ENCODE assay signal across 8 cellular contexts in the genomic region with DNA sequence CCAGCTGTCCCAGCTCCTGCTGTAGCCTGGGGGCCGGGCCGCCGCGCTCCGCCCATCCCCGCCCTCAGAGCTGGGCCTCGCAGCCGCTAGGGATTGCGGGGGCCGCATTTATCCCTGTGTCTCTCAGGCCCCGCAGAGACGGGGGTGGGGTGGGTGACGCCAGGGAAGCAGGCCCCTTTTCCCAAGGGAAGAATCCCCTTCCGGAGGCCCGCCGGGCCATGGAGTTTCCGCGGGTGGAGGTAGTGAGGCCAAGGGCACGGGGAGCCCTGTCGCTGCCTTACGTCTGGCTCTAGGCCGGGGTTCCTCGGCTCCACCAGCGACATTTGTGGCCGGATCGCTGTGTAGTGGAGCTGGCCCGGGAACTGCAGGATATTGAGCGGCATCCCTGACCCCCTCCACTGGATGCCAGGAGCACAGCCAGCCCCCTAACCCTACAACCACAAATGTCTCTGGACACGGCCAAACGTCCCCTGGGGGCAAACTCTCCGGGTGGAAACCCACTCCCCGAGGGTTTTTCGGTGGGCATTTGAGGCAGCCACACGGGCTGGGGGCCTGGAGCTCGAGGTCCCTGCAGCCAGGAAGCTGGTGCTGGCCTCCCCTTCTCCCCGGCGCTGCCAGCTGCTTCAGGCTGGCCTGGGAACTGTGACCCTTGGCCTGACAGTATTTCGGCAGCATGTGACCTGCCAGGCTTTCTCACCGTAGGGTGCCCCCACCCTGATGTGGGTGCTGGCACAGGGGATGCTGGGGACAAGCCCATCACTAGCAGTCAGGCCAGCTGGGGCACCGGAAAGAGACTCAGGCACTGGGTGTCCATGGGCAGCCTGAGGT. TPM values are rescaled to one million over a fixed set of nuclear protein-coding genes. Genes with fewer than 3 reads are reported as not detected.
DNase-seq lines count a peak whose midpoint lies in the region; ATAC-seq, FAIRE-seq and TF ChIP-seq lines count a peak whose summit lies in the region.

No MANE protein-coding gene starts in this region.

- peak; percentile 70 for FAIRE-seq in endothelial cell of umbilical vein (lab: Jason Lieb, UNC)

- H3K36me3 ChIP-seq in SJSA1 (no peaks in the 10 kb centered on the region; the same call in 1 of the 2 replicates), endothelial cell of umbilical vein (ENCODE audit: control insufficient read depth in 2 of 2, extremely low read depth in 1 of 2, insufficient read depth in 2 of 2, low read length in 2 of 2) (no peaks in the 10 kb centered on the region), transverse colon (no peaks in the 10 kb centered on the region)

- H2AFZ ChIP-seq in endothelial cell of umbilical vein (ENCODE audit: low read depth, low read length): peak overlapping the region; percentile 72

- peak; percentile 63 for DNase-seq in Caki2 (ENCODE audit: low read depth)
- DNase-seq in SJSA1 (ENCODE audit: low read depth in 1 of 2, low spot score in 2 of 2): peak; percentile 80 to 92
- peak; percentile 46 for DNase-seq in endothelial cell of umbilical vein (ENCODE audit: low read depth, low spot score)
- DNase-seq in mucosa of gallbladder (ENCODE audit: low spot score): peak; percentile 88
- peak; percentile 94 for DNase-seq in transverse colon
- no peak for DNase-seq in GOT3 (lab: John Stamatoyannopoulos, UW)

- H3K4me3 ChIP-seq in SJSA1: peak overlapping the region; percentile 28
- peak overlapping the region in 2 of 3 experiments; percentile 6 to 15 for H3K4me3 ChIP-seq in endothelial cell of umbilical vein (replicated peaks in 1 of 3; ENCODE audit: insufficient read depth in 1 of 3, low read depth in 1 of 3, low read length in 3 of 3)
- peak overlapping the region in 3 of 4 donors; percentile 17 to 51 (median 35) for H3K4me3 ChIP-seq in transverse colon

- TF ChIP-seq POLR2A in endothelial cell of umbilical vein (IDR thresholded peaks at IDR 0.05; ENCODE audit: low read depth, low read length) (no peak), transverse colon (IDR thresholded peaks at IDR 0.05) (peak; percentile 73)

- POLR2A ChIA-PET in endothelial cell of umbilical vein (lab: Charles Lee): no interaction called here

- H3K9me1 ChIP-seq in endothelial cell of umbilical vein (replicated peaks; ENCODE audit: control insufficient read depth, extremely low read depth, insufficient read depth, low read length): no peaks in the 10 kb centered on the region

- H3K79me2 ChIP-seq in endothelial cell of umbilical vein (ENCODE audit: control insufficient read depth, insufficient read depth, low read length): no peaks in the 10 kb centered on the region

- H3K27ac ChIP-seq in SJSA1: peak overlapping the region; percentile 32
- no peak overlapping the region for H3K27ac ChIP-seq in endothelial cell of umbilical vein (ENCODE audit: insufficient read depth, low read depth, low read length)
- peak overlapping the region; percentile 81 to 83 (median 82) for H3K27ac ChIP-seq in transverse colon

- in situ Hi-C loops in Caki2 (cut with HindIII; ENCODE audit: low pct_unique_long_range_greater_than_20kb, low sequenced_read_pairs) (no loop called here), transverse colon (cut with MboI; ENCODE audit: low pct_ligation_motif_present in 1 of 4, low pct_unique_long_range_greater_than_20kb in 1 of 4, low sequenced_read_pairs in 3 of 4) (loop anchor here in 2 of 4 donors (5.0 to 10.0 kb wide), 2 partner anchors 77 to 250 kb away; a partner anchor contains a TSS)

- H3K4me1 ChIP-seq in SJSA1 (replicated peaks) (peaks cover 33% of the 10 kb centered on the region), endothelial cell of umbilical vein (ENCODE audit: control insufficient read depth, extremely low read depth, insufficient read depth, low read length) (peaks cover 3% of the 10 kb centered on the region), transverse colon (peaks cover 15 to 43% (median 32%) of the 10 kb centered on the region in 4 donors)

- no TSS peak for BruUV-seq in endothelial cell of umbilical vein (replicated peaks; lab: Mats Ljungman, UMichigan)

- ATAC-seq in GM19438 (IDR thresholded peaks at IDR 0.05; ENCODE audit: low read depth, unreplicated experiment): peak; percentile 88
- peak; percentile 28 for ATAC-seq in HG03520 (IDR thresholded peaks at IDR 0.05; ENCODE audit: unreplicated experiment)

- CTCF ChIA-PET in endothelial cell of umbilical vein (lab: Charles Lee): interaction anchor here (0.7 to 9.2 kb wide), 6 partner anchors 75 to 255 kb away, joined by 3 to 221 read pairs (median 8); a partner anchor contains a TSS

- TF ChIP-seq EP300 in transverse colon (IDR thresholded peaks at IDR 0.05; ENCODE audit: low read depth): no peak

- dilution Hi-C loops in endothelial cell of umbilical vein (cut with MboI; ENCODE audit: extremely low pct_ligation_motif_present, low sequenced_read_pairs): no loop called here

- H3K27me3 ChIP-seq in SJSA1 (replicated peaks) (no peaks in the 10 kb centered on the region; the same call in 1 of the 2 replicates), endothelial cell of umbilical vein (ENCODE audit: control insufficient read depth in 2 of 2, insufficient read depth in 2 of 2, low read length in 2 of 2) (no peaks in the 10 kb centered on the region), transverse colon (no peaks in the 10 kb centered on the region)

- H3K9me3 ChIP-seq in SJSA1 (replicated peaks) (no peaks in the 10 kb centered on the region), endothelial cell of umbilical vein (replicated peaks; ENCODE audit: control insufficient read depth, insufficient read depth, low read length) (no peaks in the 10 kb centered on the region), transverse colon (no peaks in the 10 kb centered on the region)

- H3K4me2 ChIP-seq in endothelial cell of umbilical vein (ENCODE audit: insufficient read depth, low read length): peak overlapping the region; percentile 24

- no peak for TF ChIP-seq CTCF in endothelial cell of umbilical vein (IDR thresholded peaks at IDR 0.05; ENCODE audit: extremely low read depth in 1 of 2, insufficient read depth in 1 of 2, low read depth in 1 of 2, low read length in 2 of 2)
- TF ChIP-seq CTCF in transverse colon (IDR thresholded peaks at IDR 0.05): peak in 3 of 5 experiments; percentile 22 to 68 (median 45)

- intact Hi-C loops in endothelial cell of umbilical vein (cut with micrococcal nuclease) (loop anchor here (1.0 kb wide), 1 partner anchor 241 kb away; a partner anchor contains a TSS), transverse colon (cut with DNase I; ENCODE audit: low total_unique reads) (no loop called here)

- WGBS in transverse colon (ENCODE audit: low coverage in 1 of 2), 2 donors: 16% methylated on average over 30 of the region's 40 CpGs; no CpG with 5 or more reads in 1 of the 2 donors

- H4K20me1 ChIP-seq in endothelial cell of umbilical vein (replicated peaks; ENCODE audit: control insufficient read depth, extremely low read depth, insufficient read depth, low read length): no peaks in the 10 kb centered on the region

- H3K9ac ChIP-seq in endothelial cell of umbilical vein (replicated peaks; ENCODE audit: extremely low read depth, insufficient read depth, low read length): peak overlapping the region; percentile 29

TF ChIP-seq in endothelial cell of umbilical vein, 7 proteins besides CTCF, POLR2A, EP300 and RAD21:
- no peak for TF ChIP-seq EZH2 (IDR thresholded peaks at IDR 0.05; ENCODE audit: borderline replicate concordance, low read depth, low read length, severe bottlenecking)
- TF ChIP-seq JUN (IDR thresholded peaks at IDR 0.05; ENCODE audit: borderline replicate concordance, insufficient read depth, insufficient read length, low read depth): no peak
- TF ChIP-seq POLR2AphosphoS5 (IDR thresholded peaks at IDR 0.05; ENCODE audit: insufficient read depth, low read depth, low read length): no peak
- no peak for TF ChIP-seq MYC (IDR thresholded peaks at IDR 0.05; ENCODE audit: low read depth, low read length)

RNA-seq across cellular contexts. Expression of a gene that starts 12.0 kb away (rescaled TPM):
- not detected in 2 replicates for total RNA-seq in Caki2 (2014; rRNA removed; shearing (Covaris generic); ENCODE audit: low replicate concordance)
- not detected in 2 replicates for total RNA-seq in SJSA1 (2014; rRNA removed; shearing (Covaris generic))
- total RNA-seq in endothelial cell of umbilical vein (not detected in 2 replicates), mucosa of gallbladder (15.2 TPM), transverse colon (1 to 10 TPM in 2 of 4 donors, not detected in 2; 3.1 to 5.1 TPM)
- not detected in 2 replicates for polyA plus RNA-seq in endothelial cell of umbilical vein
- polyA plus RNA-seq in endothelial cell of umbilical vein (2011; cell fraction: cytosol; rRNA removed): not detected in 2 replicates
- polyA plus RNA-seq in endothelial cell of umbilical vein (2011; cell fraction: nucleus; rRNA removed): not detected in 2 replicates
- polyA plus RNA-seq in endothelial cell of umbilical vein (2012): not detected in 2 replicates
- polyA minus RNA-seq in endothelial cell of umbilical vein: 0.49 and 0.53 TPM in 2 replicates
- not detected for polyA minus RNA-seq in endothelial cell of umbilical vein (2011; cell fraction: cytosol; rRNA and poly(A)+ RNA removed)
- not detected in 2 replicates for polyA minus RNA-seq in endothelial cell of umbilical vein (2011; cell fraction: nucleus; rRNA and poly(A)+ RNA removed)

RNA-seq across cellular contexts. Expression of a gene that starts 22.5 kb away (rescaled TPM):
- 328 and 424 TPM in 2 replicates for total RNA-seq in Caki2 (2014; rRNA removed; shearing (Covaris generic); ENCODE audit: low replicate concordance)
- total RNA-seq in SJSA1 (2014; rRNA removed; shearing (Covaris generic)): 46.5 and 48.4 TPM in 2 replicates
- total RNA-seq in endothelial cell of umbilical vein: not detected in 2 replicates
- not detected in 2 replicates for polyA plus RNA-seq in endothelial cell of umbilical vein
- not detected in 2 replicates for polyA plus RNA-seq in endothelial cell of umbilical vein (2011; cell fraction: cytosol; rRNA removed)
- polyA plus RNA-seq in endothelial cell of umbilical vein (2011; cell fraction: nucleus; rRNA removed): not detected in 2 replicates
- not detected in 2 replicates for polyA plus RNA-seq in endothelial cell of umbilical vein (2012)
- 0.44 and 2.4 TPM in 2 replicates for polyA minus RNA-seq in endothelial cell of umbilical vein
- 14.3 TPM for polyA minus RNA-seq in endothelial cell of umbilical vein (2011; cell fraction: cytosol; rRNA and poly(A)+ RNA removed)
- polyA minus RNA-seq in endothelial cell of umbilical vein (2011; cell fraction: nucleus; rRNA and poly(A)+ RNA removed): not detected in 2 replicates
- total RNA-seq in mucosa of gallbladder: 148 TPM
- total RNA-seq in transverse colon: 100 to 1,000 TPM in 3 of 4 donors, 10 to 100 TPM in 1; 62.5 to 263 (median 174) TPM

Comparison
In these comparisons a context has a peak if more than half of its experiments do, and no peak if none do; other contexts are left out.
1. CTCF ChIP-seq: peak in transverse colon (3 of 5); none in endothelial cell of umbilical vein (0 of 2).
2. RNA of a gene that starts 22.5 kb away (total RNA-seq): 328 to 424 TPM in Caki2, 62.5 to 263 TPM in transverse colon, 148 TPM in mucosa of gallbladder (single experiment) and 46.5 to 48.4 TPM in SJSA1; not detected in endothelial cell of umbilical vein; every median in the first group is over 10 times any median in the second.
3. Peak in every context shown above with its lines, with median percentiles within 50 percentile points of each other: H3K4me3 ChIP-seq.